Comparison of ENCODE assay signal across 1 cellular context in genomic region chr1:219173434-219173757, GRCh38.
TF ChIP-seq lines count a peak whose summit lies in the region.

No MANE protein-coding gene starts in this region.

TF ChIP-seq in K562, 482 proteins besides CTCF, POLR2A, EP300 and RAD21 (continued from another document):
- 0 out of 2 replicates have a peak, but pooled peaks have one; percentile 40 for TF ChIP-seq NR2C1 (IDR thresholded peaks at IDR 0.05)
- TF ChIP-seq NR2C1 (tag; IDR thresholded peaks at IDR 0.05), result no peak
- no peak for TF ChIP-seq KAT8 (IDR thresholded peaks at IDR 0.05; ENCODE audit: low read depth)
- TF ChIP-seq KLF6 (CRISPR knock-in tag; IDR thresholded peaks at IDR 0.05; ENCODE audit: borderline replicate concordance), result 0 out of 2 replicates have a peak, but pooled peaks have one; percentile 23
- TF ChIP-seq NFXL1 (CRISPR knock-in tag; IDR thresholded peaks at IDR 0.05), result 0 out of 2 replicates have a peak, but pooled peaks have one; percentile 47
- TF ChIP-seq ELK3 (CRISPR knock-in tag; IDR thresholded peaks at IDR 0.05), result peak; percentile 60; the same call in 1 of the 2 replicates
- TF ChIP-seq SMAD4 (CRISPR knock-in tag; conservative IDR thresholded peaks at IDR 0.05), result 0 out of 2 replicates have a peak, but pooled peaks have one; percentile 17
